In the genomic region with DNA sequence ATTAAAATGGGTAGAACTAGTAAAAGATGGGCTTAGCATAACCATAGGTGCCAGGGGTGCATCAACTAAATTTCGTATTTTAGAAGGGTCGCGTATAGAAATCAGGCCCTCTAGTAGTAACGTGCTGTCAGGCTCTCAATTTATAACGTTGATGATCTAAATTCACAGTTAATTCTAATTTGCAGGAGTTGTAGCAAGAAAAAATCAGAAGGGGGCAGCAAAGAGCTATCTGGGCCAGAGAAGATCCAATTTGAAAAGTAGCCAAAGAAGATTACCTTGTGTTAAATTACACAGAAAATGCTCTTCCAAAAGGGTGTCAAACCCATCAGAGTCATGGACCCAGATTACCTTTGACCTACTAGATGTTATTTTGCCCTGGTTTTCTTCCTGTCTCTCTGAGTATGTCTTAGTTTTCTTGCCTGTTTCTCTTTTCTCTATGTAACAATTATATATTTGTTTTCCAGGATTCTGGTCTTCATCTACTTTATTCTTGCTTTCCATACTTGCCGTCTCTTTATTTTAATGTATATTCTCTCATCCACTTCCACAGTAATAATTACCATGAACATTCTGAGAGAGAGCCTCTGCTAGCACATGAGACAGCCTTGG, we compare ENCODE assay signal across 8 cellular contexts.
DNase-seq lines count a peak whose midpoint lies in the region; ATAC-seq, FAIRE-seq and TF ChIP-seq lines count a peak whose summit lies in the region.

No MANE protein-coding gene starts in this region.

- H3K36me3 ChIP-seq in H7 (replicated peaks; ENCODE audit: control insufficient read depth, insufficient read depth, low read length), result no peaks in the 10 kb centered on the region

- H3K4me1 Mint-ChIP-seq in WTC11, result no peaks in the 10 kb centered on the region
- no peaks in the 10 kb centered on the region for H3K4me1 Mint-ChIP-seq in activated naive CD8-positive, alpha-beta T cell treated with anti-CD3 and anti-CD28 coated beads for 36 hours

- peak; percentile 62 for TF ChIP-seq CTCF in WTC11 (IDR thresholded peaks at IDR 0.05)

- no peaks in the 10 kb centered on the region; the same call in 1 of the 2 replicates for H3K36me3 Mint-ChIP-seq in WTC11
- H3K36me3 Mint-ChIP-seq in activated naive CD8-positive, alpha-beta T cell treated with anti-CD3 and anti-CD28 coated beads for 36 hours, result no peaks in the 10 kb centered on the region

- peaks cover 5% of the 10 kb centered on the region for H3K9me3 Mint-ChIP-seq in WTC11
- H3K9me3 Mint-ChIP-seq in activated naive CD8-positive, alpha-beta T cell treated with anti-CD3 and anti-CD28 coated beads for 36 hours, result no peaks in the 10 kb centered on the region

- H3K27me3 Mint-ChIP-seq in WTC11 (ENCODE audit: low read depth), result no peaks in the 10 kb centered on the region
- no peaks in the 10 kb centered on the region for H3K27me3 Mint-ChIP-seq in activated naive CD8-positive, alpha-beta T cell treated with anti-CD3 and anti-CD28 coated beads for 36 hours

- CTCF ChIA-PET in WTC11 (lab: Charles Lee), result interaction anchor here (0.6 to 2.0 kb wide), 3 partner anchors 20 to 98 kb away, joined by 3 to 5 read pairs (median 3); no protein-coding TSS in a partner anchor

- peak; percentile 95 for FAIRE-seq in islet of Langerhans (lab: Jason Lieb, UNC)

- H3K27me3 ChIP-seq in H7 (ENCODE audit: control insufficient read depth, insufficient read depth, low read length), result no peaks in the 10 kb centered on the region

- DNase-seq in GM04504 (ENCODE audit: low read depth) (peak; percentile 0), H7 (peak; percentile 53), NCI-H146 (lab: John Stamatoyannopoulos, UW) (peak; percentile 71), WTC11 (ENCODE audit: low spot score) (no peak)
- DNase-seq in activated naive CD8-positive, alpha-beta T cell treated with anti-CD3 and anti-CD28 coated beads for 36 hours, result no peak

- ATAC-seq in WTC11, result no peak
- ATAC-seq in GM19467 (IDR thresholded peaks at IDR 0.05; ENCODE audit: unreplicated experiment), result no peak
- ATAC-seq in HG03571 (IDR thresholded peaks at IDR 0.05; ENCODE audit: unreplicated experiment), result no peak

- H3K4me3 Mint-ChIP-seq in WTC11, result no peak overlapping the region
- H3K4me3 Mint-ChIP-seq in activated naive CD8-positive, alpha-beta T cell treated with anti-CD3 and anti-CD28 coated beads for 36 hours, result no peak overlapping the region

- H3K4me3 ChIP-seq in H7 (ENCODE audit: insufficient read depth, low read depth, low read length), result no peak overlapping the region

- POLR2A ChIA-PET in WTC11 (lab: Charles Lee), result no interaction called here

- H3K27ac Mint-ChIP-seq in WTC11, result no peak overlapping the region
- H3K27ac Mint-ChIP-seq in activated naive CD8-positive, alpha-beta T cell treated with anti-CD3 and anti-CD28 coated beads for 36 hours, result no peak overlapping the region

TF ChIP-seq in WTC11, 78 proteins besides CTCF, POLR2A, EP300 and RAD21:
- no peak for TF ChIP-seq NR1H2 (CRISPR knock-in tag; IDR thresholded peaks at IDR 0.05)
- TF ChIP-seq ZNF219 (CRISPR knock-in tag; IDR thresholded peaks at IDR 0.05; ENCODE audit: borderline replicate concordance), result no peak
- no peak for TF ChIP-seq FOXK1 (CRISPR knock-in tag; IDR thresholded peaks at IDR 0.05)
- no peak for TF ChIP-seq EMX1 (CRISPR knock-in tag; IDR thresholded peaks at IDR 0.05)
- TF ChIP-seq, protein P1, sequence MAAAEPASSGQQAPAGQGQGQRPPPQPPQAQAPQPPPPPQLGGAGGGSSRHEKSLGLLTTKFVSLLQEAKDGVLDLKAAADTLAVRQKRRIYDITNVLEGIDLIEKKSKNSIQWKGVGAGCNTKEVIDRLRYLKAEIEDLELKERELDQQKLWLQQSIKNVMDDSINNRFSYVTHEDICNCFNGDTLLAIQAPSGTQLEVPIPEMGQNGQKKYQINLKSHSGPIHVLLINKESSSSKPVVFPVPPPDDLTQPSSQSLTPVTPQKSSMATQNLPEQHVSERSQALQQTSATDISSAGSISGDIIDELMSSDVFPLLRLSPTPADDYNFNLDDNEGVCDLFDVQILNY (CRISPR knock-in tag; IDR thresholded peaks at IDR 0.05), result no peak
- TF ChIP-seq ZMAT4 (CRISPR knock-in tag; IDR thresholded peaks at IDR 0.05), result no peak
- no peak for TF ChIP-seq JAZF1 (CRISPR knock-in tag; IDR thresholded peaks at IDR 0.05)
- no peak for TF ChIP-seq CBFB (CRISPR knock-in tag; IDR thresholded peaks at IDR 0.05; ENCODE audit: low read depth)
- no peak for TF ChIP-seq GTF2I (CRISPR knock-in tag; conservative IDR thresholded peaks at IDR 0.05)
- TF ChIP-seq, protein P2, sequence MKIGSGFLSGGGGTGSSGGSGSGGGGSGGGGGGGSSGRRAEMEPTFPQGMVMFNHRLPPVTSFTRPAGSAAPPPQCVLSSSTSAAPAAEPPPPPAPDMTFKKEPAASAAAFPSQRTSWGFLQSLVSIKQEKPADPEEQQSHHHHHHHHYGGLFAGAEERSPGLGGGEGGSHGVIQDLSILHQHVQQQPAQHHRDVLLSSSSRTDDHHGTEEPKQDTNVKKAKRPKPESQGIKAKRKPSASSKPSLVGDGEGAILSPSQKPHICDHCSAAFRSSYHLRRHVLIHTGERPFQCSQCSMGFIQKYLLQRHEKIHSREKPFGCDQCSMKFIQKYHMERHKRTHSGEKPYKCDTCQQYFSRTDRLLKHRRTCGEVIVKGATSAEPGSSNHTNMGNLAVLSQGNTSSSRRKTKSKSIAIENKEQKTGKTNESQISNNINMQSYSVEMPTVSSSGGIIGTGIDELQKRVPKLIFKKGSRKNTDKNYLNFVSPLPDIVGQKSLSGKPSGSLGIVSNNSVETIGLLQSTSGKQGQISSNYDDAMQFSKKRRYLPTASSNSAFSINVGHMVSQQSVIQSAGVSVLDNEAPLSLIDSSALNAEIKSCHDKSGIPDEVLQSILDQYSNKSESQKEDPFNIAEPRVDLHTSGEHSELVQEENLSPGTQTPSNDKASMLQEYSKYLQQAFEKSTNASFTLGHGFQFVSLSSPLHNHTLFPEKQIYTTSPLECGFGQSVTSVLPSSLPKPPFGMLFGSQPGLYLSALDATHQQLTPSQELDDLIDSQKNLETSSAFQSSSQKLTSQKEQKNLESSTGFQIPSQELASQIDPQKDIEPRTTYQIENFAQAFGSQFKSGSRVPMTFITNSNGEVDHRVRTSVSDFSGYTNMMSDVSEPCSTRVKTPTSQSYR (CRISPR knock-in tag; IDR thresholded peaks at IDR 0.05), result no peak
- no peak for TF ChIP-seq USF1 (CRISPR knock-in tag; IDR thresholded peaks at IDR 0.05)
- TF ChIP-seq USF2 (CRISPR knock-in tag; IDR thresholded peaks at IDR 0.05), result no peak
- TF ChIP-seq, protein P3, sequence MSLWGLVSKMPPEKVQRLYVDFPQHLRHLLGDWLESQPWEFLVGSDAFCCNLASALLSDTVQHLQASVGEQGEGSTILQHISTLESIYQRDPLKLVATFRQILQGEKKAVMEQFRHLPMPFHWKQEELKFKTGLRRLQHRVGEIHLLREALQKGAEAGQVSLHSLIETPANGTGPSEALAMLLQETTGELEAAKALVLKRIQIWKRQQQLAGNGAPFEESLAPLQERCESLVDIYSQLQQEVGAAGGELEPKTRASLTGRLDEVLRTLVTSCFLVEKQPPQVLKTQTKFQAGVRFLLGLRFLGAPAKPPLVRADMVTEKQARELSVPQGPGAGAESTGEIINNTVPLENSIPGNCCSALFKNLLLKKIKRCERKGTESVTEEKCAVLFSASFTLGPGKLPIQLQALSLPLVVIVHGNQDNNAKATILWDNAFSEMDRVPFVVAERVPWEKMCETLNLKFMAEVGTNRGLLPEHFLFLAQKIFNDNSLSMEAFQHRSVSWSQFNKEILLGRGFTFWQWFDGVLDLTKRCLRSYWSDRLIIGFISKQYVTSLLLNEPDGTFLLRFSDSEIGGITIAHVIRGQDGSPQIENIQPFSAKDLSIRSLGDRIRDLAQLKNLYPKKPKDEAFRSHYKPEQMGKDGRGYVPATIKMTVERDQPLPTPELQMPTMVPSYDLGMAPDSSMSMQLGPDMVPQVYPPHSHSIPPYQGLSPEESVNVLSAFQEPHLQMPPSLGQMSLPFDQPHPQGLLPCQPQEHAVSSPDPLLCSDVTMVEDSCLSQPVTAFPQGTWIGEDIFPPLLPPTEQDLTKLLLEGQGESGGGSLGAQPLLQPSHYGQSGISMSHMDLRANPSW (CRISPR knock-in tag; conservative IDR thresholded peaks at IDR 0.05; ENCODE audit: low read depth), result no peak
- no peak for TF ChIP-seq OVOL2 (CRISPR knock-in tag; IDR thresholded peaks at IDR 0.05; ENCODE audit: borderline replicate concordance)
- no peak for TF ChIP-seq ZNF121 (CRISPR knock-in tag; IDR thresholded peaks at IDR 0.05)
- no peak for TF ChIP-seq ZNF423 (CRISPR knock-in tag; IDR thresholded peaks at IDR 0.05)
- TF ChIP-seq ATF3 (CRISPR knock-in tag; conservative IDR thresholded peaks at IDR 0.05), result no peak
- no peak for TF ChIP-seq TP53 (CRISPR knock-in tag; IDR thresholded peaks at IDR 0.05)
TF ChIP-seq in WTC11: peak in this region for 0.

Comparison
In these comparisons a context has a peak if more than half of its experiments do, and no peak if none do; other contexts are left out.
1. DNase-seq: peak in GM04504 (single experiment), H7 (single experiment) and NCI-H146 (single experiment); none in WTC11 (single experiment) and activated naive CD8-positive, alpha-beta T cell treated with anti-CD3 and anti-CD28 coated beads for 36 hours (single experiment).